15 cellular contexts compared by ENCODE assay signal in genomic region chr2:111198701-111199100, GRCh38.
DNase-seq lines count a peak whose midpoint lies in the region; ATAC-seq and TF ChIP-seq lines count a peak whose summit lies in the region.
"Had no signal": no experiment of that assay in that cellular context is flagged by ENCODE, and none has a peak within 500 bp of the region (broad histone marks: within the 10 kb centered on the region; RNA-seq: fewer than 3 reads in every experiment).

No MANE protein-coding gene starts in this region.

- H3F3A ChIP-seq in GM23338 (replicated peaks; ENCODE audit: low read depth), result no peaks in the 10 kb centered on the region

- WGBS in endodermal cell (ENCODE audit: insufficient coverage in 1 of 2, insufficient read length in 1 of 2), 2 experiments, result 91 to 96% methylated on average over 4 to 9 of the region's 9 CpGs

- peaks cover 27% of the 10 kb centered on the region for H3K4me1 Mint-ChIP-seq in endodermal cell
- peaks cover 2% of the 10 kb centered on the region; the same call in 2 of the 3 replicates for H3K4me1 Mint-ChIP-seq in GM23338
- peaks cover 3% of the 10 kb centered on the region for H3K4me1 Mint-ChIP-seq in activated naive CD8-positive, alpha-beta T cell treated with anti-CD3 and anti-CD28 coated beads for 36 hours

- TF ChIP-seq CTCF in endodermal cell (conservative IDR thresholded peaks at IDR 0.05) (no peak), vagina (IDR thresholded peaks at IDR 0.05) (no peak), GM23338 (conservative IDR thresholded peaks at IDR 0.05; ENCODE audit: low read depth in 2 of 2) (no peak)

- no peaks in the 10 kb centered on the region for H3K9me3 Mint-ChIP-seq in endodermal cell
- no peaks in the 10 kb centered on the region for H3K9me3 Mint-ChIP-seq in GM23338
- H3K9me3 Mint-ChIP-seq in activated naive CD8-positive, alpha-beta T cell treated with anti-CD3 and anti-CD28 coated beads for 36 hours, result no peaks in the 10 kb centered on the region
- H3K9me3 Mint-ChIP-seq: CD8-positive, alpha-beta T cell had no signal

- no peak overlapping the region for H3K4me3 ChIP-seq in endodermal cell (ENCODE audit: low read length)
- H3K4me3 ChIP-seq in vagina, result no peak overlapping the region
- no peak overlapping the region for H3K4me3 ChIP-seq in GM23338
- H3K4me3 ChIP-seq: BLaER1 treated with 17β-estradiol and CSF1 and Interleukin-3, amounts not matched to agents 10 nM and 100 nM; HAP-1 had no signal

- H3K27ac Mint-ChIP-seq in endodermal cell (no peak overlapping the region), GM23338 (no peak overlapping the region)
- H3K27ac Mint-ChIP-seq in activated naive CD8-positive, alpha-beta T cell treated with anti-CD3 and anti-CD28 coated beads for 36 hours, result no peak overlapping the region
- H3K27ac Mint-ChIP-seq: CD8-positive, alpha-beta T cell had no signal

- intact Hi-C loops in vagina (cut with DNase I), result no loop called here

- peaks cover 2% of the 10 kb centered on the region for H3K27me3 Mint-ChIP-seq in endodermal cell (ENCODE audit: insufficient read depth)
- H3K27me3 Mint-ChIP-seq in GM23338 (ENCODE audit: insufficient read depth, low read depth, poor library complexity), result peaks cover 1% of the 10 kb centered on the region
- H3K27me3 Mint-ChIP-seq in activated naive CD8-positive, alpha-beta T cell treated with anti-CD3 and anti-CD28 coated beads for 36 hours, result peaks cover 3% of the 10 kb centered on the region

- H3K9me2 ChIP-seq in GM23338 (ENCODE audit: insufficient read depth), result no peaks in the 10 kb centered on the region

- no peaks in the 10 kb centered on the region for H3K27me3 ChIP-seq in endodermal cell (ENCODE audit: control insufficient read depth, insufficient read depth, low read length, poor library complexity, severe bottlenecking)
- no peaks in the 10 kb centered on the region for H3K27me3 ChIP-seq in vagina
- no peaks in the 10 kb centered on the region for H3K27me3 ChIP-seq in GM23338 (ENCODE audit: insufficient read depth)
- H3K27me3 ChIP-seq: BLaER1 treated with 17β-estradiol and CSF1 and Interleukin-3, amounts not matched to agents 10 nM and 100 nM had no signal

- H3K36me3 Mint-ChIP-seq in endodermal cell (ENCODE audit: low read depth), result no peaks in the 10 kb centered on the region
- no peaks in the 10 kb centered on the region for H3K36me3 Mint-ChIP-seq in GM23338 (ENCODE audit: low read depth)
- H3K36me3 Mint-ChIP-seq in activated naive CD8-positive, alpha-beta T cell treated with anti-CD3 and anti-CD28 coated beads for 36 hours, result no peaks in the 10 kb centered on the region
- H3K36me3 Mint-ChIP-seq: CD8-positive, alpha-beta T cell had no signal

- H3K36me3 ChIP-seq in endodermal cell (ENCODE audit: control insufficient read depth, insufficient read depth, low read length) (no peaks in the 10 kb centered on the region), vagina (no peaks in the 10 kb centered on the region), GM23338 (ENCODE audit: insufficient read depth) (no peaks in the 10 kb centered on the region)
- H3K36me3 ChIP-seq: BLaER1 treated with 17β-estradiol and CSF1 and Interleukin-3, amounts not matched to agents 10 nM and 100 nM; HAP-1 had no signal

- H3K79me2 ChIP-seq in GM23338 (replicated peaks; ENCODE audit: insufficient read depth), result no peaks in the 10 kb centered on the region

- no peak overlapping the region for H3K9ac ChIP-seq in endodermal cell (ENCODE audit: extremely low read depth, low read length, poor library complexity, severe bottlenecking)
- H3K9ac ChIP-seq: BLaER1 treated with 17β-estradiol and CSF1 and Interleukin-3, amounts not matched to agents 10 nM and 100 nM had no signal

- H3K4me3 Mint-ChIP-seq in endodermal cell (no peak overlapping the region), GM23338 (no peak overlapping the region)
- H3K4me3 Mint-ChIP-seq in activated naive CD8-positive, alpha-beta T cell treated with anti-CD3 and anti-CD28 coated beads for 36 hours, result no peak overlapping the region
- H3K4me3 Mint-ChIP-seq: CD8-positive, alpha-beta T cell had no signal

- DNase-seq in activated CD8-positive, alpha-beta memory T cell treated with anti-CD3 and anti-CD28 coated beads for 24 hours, result peak; percentile 38
- DNase-seq in activated CD8-positive, alpha-beta memory T cell treated with anti-CD3 and anti-CD28 coated beads, Interleukin-2, amount 50 U/mL, for 48 hours, result no peak
- DNase-seq in endodermal cell (peak; percentile 18), myocyte (ENCODE audit: low read depth) (peak; percentile 28), vagina (ENCODE audit: extremely low spot score in 2 of 2) (peak; percentile 52 to 55), GM23338 (ENCODE audit: low spot score) (no peak)
- no peak for DNase-seq in activated naive CD8-positive, alpha-beta T cell treated with anti-CD3 and anti-CD28 coated beads for 36 hours
- DNase-seq: 8988T, Calu3, DMS79 treated with DMSO at 0.1 percent for 48 hours, GF-D8 had no signal

- H3K9me3 ChIP-seq in endodermal cell (ENCODE audit: control insufficient read depth, low read length), result no peaks in the 10 kb centered on the region
- H3K9me3 ChIP-seq in vagina, result no peaks in the 10 kb centered on the region
- H3K9me3 ChIP-seq: BLaER1 treated with 17β-estradiol and CSF1 and Interleukin-3, amounts not matched to agents 10 nM and 100 nM; HAP-1 had no signal

- H2AFZ ChIP-seq in GM23338, result no peak overlapping the region

- no peak for ATAC-seq in GM23338
- ATAC-seq in HG03108 (IDR thresholded peaks at IDR 0.05; ENCODE audit: unreplicated experiment), result no peak
- ATAC-seq: CD8-positive, alpha-beta T cell had no signal

- H3K27ac ChIP-seq in endodermal cell (ENCODE audit: low read depth, low read length) (no peak overlapping the region), vagina (no peak overlapping the region), GM23338 (ENCODE audit: low read depth) (no peak overlapping the region)
- H3K27ac ChIP-seq: BLaER1 treated with 17β-estradiol and CSF1 and Interleukin-3, amounts not matched to agents 10 nM and 100 nM had no signal

- TF ChIP-seq POLR2A in vagina (IDR thresholded peaks at IDR 0.05), result no peak

- no peaks in the 10 kb centered on the region for H4K20me1 ChIP-seq in GM23338 (replicated peaks; ENCODE audit: insufficient read depth)
- H4K20me1 ChIP-seq: BLaER1 treated with 17β-estradiol and CSF1 and Interleukin-3, amounts not matched to agents 10 nM and 100 nM had no signal

- peaks cover 13% of the 10 kb centered on the region for H3K4me1 ChIP-seq in endodermal cell (ENCODE audit: control insufficient read depth, insufficient read depth, low read length)
- no peaks in the 10 kb centered on the region for H3K4me1 ChIP-seq in vagina
- H3K4me1 ChIP-seq in GM23338 (ENCODE audit: insufficient read depth), result no peaks in the 10 kb centered on the region
- H3K4me1 ChIP-seq: HAP-1 had no signal

- no peak overlapping the region for H3K4me2 ChIP-seq in GM23338
- H3K4me2 ChIP-seq: BLaER1 treated with 17β-estradiol and CSF1 and Interleukin-3, amounts not matched to agents 10 nM and 100 nM had no signal

TF ChIP-seq in GM23338, 12 proteins besides CTCF, POLR2A, EP300 and RAD21:
- TF ChIP-seq ZNF114 (CRISPR knock-in tag; IDR thresholded peaks at IDR 0.05) (no peak), POLR2AphosphoS5 (IDR thresholded peaks at IDR 0.05; ENCODE audit: low read depth) (no peak)

Comparison
In these comparisons a context has a peak if more than half of its experiments do, and no peak if none do; other contexts are left out.
1. DNase-seq: peak in activated CD8-positive, alpha-beta memory T cell treated with anti-CD3 and anti-CD28 coated beads for 24 hours (single experiment), endodermal cell (single experiment), myocyte (single experiment) and vagina (2 of 2); none in activated CD8-positive, alpha-beta memory T cell treated with anti-CD3 and anti-CD28 coated beads, Interleukin-2, amount 50 U/mL, for 48 hours (single experiment), GM23338 (single experiment) and activated naive CD8-positive, alpha-beta T cell treated with anti-CD3 and anti-CD28 coated beads for 36 hours (single experiment).